ENCODE assay signal across 7 cellular contexts in genomic region chr7:92528958-92529264, GRCh38. TPM values are rescaled to one million over a fixed set of nuclear protein-coding genes. Genes with fewer than 3 reads are reported as not detected.
DNase-seq lines count a peak whose midpoint lies in the region; ATAC-seq and TF ChIP-seq lines count a peak whose summit lies in the region.

No MANE protein-coding gene starts in this region.

- H3F3A ChIP-seq in OCI-LY1 (ENCODE audit: insufficient read depth, low read length), result no peaks in the 10 kb centered on the region

- no peak for TF ChIP-seq EP300 in sigmoid colon (IDR thresholded peaks at IDR 0.05)

- peaks cover 35% of the 10 kb centered on the region for H3K36me3 ChIP-seq in OCI-LY1 (ENCODE audit: insufficient read depth, low read length)
- peaks cover 12 to 40% (median 20%) of the 10 kb centered on the region in 4 donors for H3K36me3 ChIP-seq in sigmoid colon

- H3K4me1 ChIP-seq in OCI-LY1 (ENCODE audit: insufficient read depth, low read length, severe bottlenecking) (peaks cover 30% of the 10 kb centered on the region), sigmoid colon (peaks cover 0 to 22% (median 20%) of the 10 kb centered on the region in 4 donors)

- peaks cover 32% of the 10 kb centered on the region for H3K79me2 ChIP-seq in OCI-LY1 (ENCODE audit: insufficient read depth, low read length)

- peak; percentile 6 for ATAC-seq in GM21515 (IDR thresholded peaks at IDR 0.05; ENCODE audit: unreplicated experiment)

- DNase-seq in erythroblast (lab: John Stamatoyannopoulos, UW) (no peak), sigmoid colon (no peak), germinal center (ENCODE audit: low spot score) (no peak), SKM-1 (lab: John Stamatoyannopoulos, UW; ENCODE audit: unreplicated experiment) (no peak), amygdala (lab: John Stamatoyannopoulos, UW) (no peak)

- peak overlapping the region; percentile 73 for H3K4me2 ChIP-seq in OCI-LY1 (ENCODE audit: low read length)

- TF ChIP-seq CTCF in OCI-LY1 (IDR thresholded peaks at IDR 0.05; ENCODE audit: low read length) (no peak), sigmoid colon (IDR thresholded peaks at IDR 0.05) (no peak)

- H4K20me1 ChIP-seq in OCI-LY1 (ENCODE audit: insufficient read depth, low read length), result no peaks in the 10 kb centered on the region

- no peaks in the 10 kb centered on the region for H3K9me3 ChIP-seq in OCI-LY1 (ENCODE audit: low read length)
- H3K9me3 ChIP-seq in sigmoid colon, result no peaks in the 10 kb centered on the region

- H3K9me2 ChIP-seq in OCI-LY1 (ENCODE audit: low read depth, low read length), result no peaks in the 10 kb centered on the region

- H3K4me3 ChIP-seq in OCI-LY1 (ENCODE audit: low read depth, low read length, poor library complexity, severe bottlenecking) (peak overlapping the region; percentile 69), sigmoid colon (peak overlapping the region; percentile 83 to 97 (median 95))

- WGBS in sigmoid colon, 2 donors, result 1% methylated on average over 13 of the region's 13 CpGs

- H3K27me3 ChIP-seq in OCI-LY1 (ENCODE audit: insufficient read depth, low read length), result no peaks in the 10 kb centered on the region
- no peaks in the 10 kb centered on the region for H3K27me3 ChIP-seq in sigmoid colon

- peak overlapping the region; percentile 11; the same call in 1 of the 2 replicates for H2AFZ ChIP-seq in OCI-LY1 (ENCODE audit: low read length)

- intact Hi-C loops in sigmoid colon (cut with DNase I), result loop anchor here (2.0 to 5.0 kb wide), 4 partner anchors 60 to 397 kb away; partner anchors contain the start of genes ANKIB1, CYP51A1 and KRIT1

- peak overlapping the region; percentile 68 for H3K9ac ChIP-seq in OCI-LY1 (ENCODE audit: low read length)

- peak overlapping the region; percentile 58 for H3K27ac ChIP-seq in OCI-LY1 (ENCODE audit: low read depth, low read length, poor library complexity, severe bottlenecking)
- H3K27ac ChIP-seq in sigmoid colon, result peak overlapping the region; percentile 86 to 90 (median 88)

- peak; percentile 35 for TF ChIP-seq POLR2A in erythroblast (IDR thresholded peaks at IDR 0.05; ENCODE audit: low read length)
- TF ChIP-seq POLR2A in sigmoid colon (IDR thresholded peaks at IDR 0.05), result no peak

RNA-seq across cellular contexts. Expression of gene RBM48, which starts 0.3 kb away (rescaled TPM):
- total RNA-seq in sigmoid colon, result 10 to 100 TPM in 3 of 4 donors, 1 to 10 TPM in 1; 6.7 to 20.4 (median 14.5) TPM
- polyA plus RNA-seq in sigmoid colon, result 1 to 10 TPM; 6.0 to 7.5 (median 6.9) TPM

RNA-seq across cellular contexts. Expression of gene PEX1, which starts 0.6 kb away (rescaled TPM):
- 10 to 100 TPM; 19.0 to 29.0 (median 24.4) TPM for total RNA-seq in sigmoid colon
- polyA plus RNA-seq in sigmoid colon, result 10 to 100 TPM in 1 of 3 donors, 1 to 10 TPM in 2; 7.4 to 11.1 (median 9.0) TPM

RNA-seq across cellular contexts. Expression of gene ERVW-1, which starts 51.2 kb away (rescaled TPM):
- total RNA-seq in sigmoid colon, result not detected
- under 1 TPM in 1 of 3 donors, not detected in 2; 0.03 TPM for polyA plus RNA-seq in sigmoid colon
